Comparison of ENCODE assay signal across 1 cellular context in genomic region chr20:428658-429200, GRCh38.
TF ChIP-seq lines count a peak whose summit lies in the region.

No MANE protein-coding gene starts in this region.

TF ChIP-seq in HepG2, 621 proteins besides CTCF, POLR2A, EP300 and RAD21 (continued from another document):
- TF ChIP-seq ZNF280B (CRISPR knock-in tag; IDR thresholded peaks at IDR 0.05; ENCODE audit: borderline replicate concordance) (peak; percentile 63), KIAA2018 (CRISPR knock-in tag; IDR thresholded peaks at IDR 0.05; ENCODE audit: borderline replicate concordance) (no peak), RBFOX2 (IDR thresholded peaks at IDR 0.05; ENCODE audit: low read depth, low read length) (peak; percentile 69)
